8 cellular contexts compared by ENCODE assay signal in genomic region chrX:64204701-64205440, GRCh38. TPM values are rescaled to one million over a fixed set of nuclear protein-coding genes. Genes with fewer than 3 reads are reported as not detected.
DNase-seq lines count a peak whose midpoint lies in the region; ATAC-seq and TF ChIP-seq lines count a peak whose summit lies in the region.

No MANE protein-coding gene starts in this region.

- peak overlapping the region; percentile 77 for H3K27ac ChIP-seq in SJCRH30

- no peaks in the 10 kb centered on the region for H3K9me3 ChIP-seq in SJCRH30 (replicated peaks)

- no peaks in the 10 kb centered on the region for H3K36me3 ChIP-seq in SJCRH30

- peaks cover 4% of the 10 kb centered on the region; the same call in 1 of the 2 replicates for H3K4me1 ChIP-seq in SJCRH30

- DNase-seq in AG04449 (ENCODE audit: low read depth, low spot score) (no peak), SJCRH30 (peak; percentile 69 to 70), cardiac fibroblast (ENCODE audit: low read depth in 2 of 2) (peak; percentile 26 to 39), islet precursor cell (peak; percentile 64), DMS153 (lab: John Stamatoyannopoulos, UW) (no peak)
- peak; percentile 7 for DNase-seq in stimulated activated CD4-positive, alpha-beta T cell treated with anti-CD3 and anti-CD28 coated beads, Interleukin-12 subunit alpha, Interleukin-12 subunit beta, amount 100 ng/mL, for 4 hours

- CTCF ChIA-PET in AG04449 (lab: Yijun Ruan, JAX): interaction anchor here (1.0 kb wide), 1 partner anchor 8 kb away, joined by 3 read pairs; no protein-coding TSS in a partner anchor

- POLR2A ChIA-PET in AG04449 (lab: Yijun Ruan, JAX): no interaction called here

- peak overlapping the region; percentile 65 for H3K4me3 ChIP-seq in AG04449 (ENCODE audit: low read depth, low read length)
- peak overlapping the region; percentile 94 for H3K4me3 ChIP-seq in SJCRH30
- peak overlapping the region; percentile 64 for H3K4me3 ChIP-seq in cardiac fibroblast (replicated peaks in 1 of 2; ENCODE audit: low read depth in 2 of 2, low read length in 2 of 2)

- ATAC-seq in GM18502 (IDR thresholded peaks at IDR 0.05; ENCODE audit: poor library complexity, unreplicated experiment) (peak; percentile 15), HG03135 (IDR thresholded peaks at IDR 0.05; ENCODE audit: unreplicated experiment) (peak; percentile 11)

- no peaks in the 10 kb centered on the region for H3K27me3 ChIP-seq in SJCRH30

- TF ChIP-seq CTCF in AG04449 (IDR thresholded peaks at IDR 0.05; ENCODE audit: insufficient read depth, low read length, missing control alignments) (no peak), cardiac fibroblast (IDR thresholded peaks at IDR 0.05; ENCODE audit: low read depth, low read length) (no peak)

RNA-seq across cellular contexts. Expression of gene AMER1, which starts 0.6 kb away (rescaled TPM):
- total RNA-seq in SJCRH30 (2014; rRNA removed; shearing (Covaris generic)): 17.2 and 17.4 TPM in 2 replicates

RNA-seq across cellular contexts. Expression of gene ASB12, which starts 25.5 kb away (rescaled TPM):
- 0.10 TPM in 1 of 2 replicates, not detected in the other for total RNA-seq in SJCRH30 (2014; rRNA removed; shearing (Covaris generic))

Comparison
In these comparisons a context has a peak if more than half of its experiments do, and no peak if none do; other contexts are left out.
1. DNase-seq: peak in SJCRH30 (2 of 2), cardiac fibroblast (2 of 2), islet precursor cell (single experiment) and stimulated activated CD4-positive, alpha-beta T cell treated with anti-CD3 and anti-CD28 coated beads, Interleukin-12 subunit alpha, Interleukin-12 subunit beta, amount 100 ng/mL, for 4 hours (single experiment); none in AG04449 (single experiment) and DMS153 (single experiment).
2. Peak in every context shown above with its lines, with median percentiles within 50 percentile points of each other: H3K4me3 ChIP-seq.